ENCODE assay signal across 14 cellular contexts in the genomic region with DNA sequence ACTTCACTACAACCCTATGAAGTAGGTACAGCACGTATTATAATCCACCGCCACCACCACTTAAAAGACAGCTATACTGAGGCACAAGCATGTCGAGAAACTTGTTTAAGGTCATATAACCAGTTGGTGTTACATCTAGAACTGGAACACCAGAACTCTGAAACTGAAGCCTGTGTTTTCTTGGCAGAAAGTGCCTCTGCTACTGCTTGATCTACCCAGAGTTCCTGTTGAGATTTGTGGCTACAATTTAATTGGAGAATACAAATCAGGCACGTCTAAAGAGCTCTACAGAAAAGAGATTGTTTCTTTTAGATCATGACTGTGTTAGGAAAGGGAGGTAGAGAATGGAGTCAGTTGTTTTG. TPM values are rescaled to one million over a fixed set of nuclear protein-coding genes. Genes with fewer than 3 reads are reported as not detected.
DNase-seq lines count a peak whose midpoint lies in the region; ATAC-seq and TF ChIP-seq lines count a peak whose summit lies in the region.
"Had no signal": no experiment of that assay in that cellular context is flagged by ENCODE, and none has a peak within 500 bp of the region (broad histone marks: within the 10 kb centered on the region; RNA-seq: fewer than 3 reads in every experiment).

No MANE protein-coding gene starts in this region.

- H3K9me3 ChIP-seq in Caco-2 (no peaks in the 10 kb centered on the region), PC-3 (ENCODE audit: low read length) (no peaks in the 10 kb centered on the region), esophagus squamous epithelium (no peaks in the 10 kb centered on the region), neuronal stem cell (replicated peaks in 1 of 2; ENCODE audit: control insufficient read depth in 2 of 2, insufficient read depth in 1 of 2, low read depth in 1 of 2, low read length in 2 of 2) (no peaks in the 10 kb centered on the region), vagina (no peaks in the 10 kb centered on the region)
- H3K9me3 ChIP-seq: pancreas had no signal

- no peak overlapping the region for H4K91ac ChIP-seq in neuronal stem cell (ENCODE audit: low read depth, low read length, poor library complexity)

- H4K8ac ChIP-seq in neuronal stem cell (ENCODE audit: low read depth, low read length): no peak overlapping the region

- H3K14ac ChIP-seq in neuronal stem cell (ENCODE audit: low read length): no peak overlapping the region

- BruUV-seq in Caco-2 (replicated peaks; lab: Mats Ljungman, UMichigan) (no TSS peak), PC-3 (replicated peaks; lab: Mats Ljungman, UMichigan) (no TSS peak)

- CTCF ChIA-PET in Caco-2 (lab: Charles Lee) (interaction anchor here (1.4 kb wide), 1 partner anchor 119 kb away, joined by 6 read pairs; no protein-coding TSS in a partner anchor), PC-3 (lab: Charles Lee) (no interaction called here)

- peak overlapping the region; percentile 76 for H3K27ac Mint-ChIP-seq in Caco-2 (ENCODE audit: unreplicated experiment)

- no peak for ATAC-seq in PC-3
- no peak for ATAC-seq in GM19455 (IDR thresholded peaks at IDR 0.05; ENCODE audit: unreplicated experiment)
- ATAC-seq: pancreas had no signal

- H3K36me3 ChIP-seq in Caco-2 (ENCODE audit: control insufficient read depth, insufficient read depth, low read length): no peaks in the 10 kb centered on the region
- H3K36me3 ChIP-seq in PC-3 (ENCODE audit: low read depth, low read length): no peaks in the 10 kb centered on the region
- no peaks in the 10 kb centered on the region for H3K36me3 ChIP-seq in esophagus squamous epithelium
- no peaks in the 10 kb centered on the region for H3K36me3 ChIP-seq in neuronal stem cell (replicated peaks in 1 of 2; ENCODE audit: control insufficient read depth in 2 of 2, insufficient read depth in 2 of 2, low read length in 2 of 2)
- no peaks in the 10 kb centered on the region for H3K36me3 ChIP-seq in vagina
- H3K36me3 ChIP-seq: pancreas had no signal

- H3K79me2 ChIP-seq in PC-3 (ENCODE audit: low read length): no peaks in the 10 kb centered on the region

- no peak overlapping the region for H2BK12ac ChIP-seq in neuronal stem cell (ENCODE audit: low read length)

- H3K4ac ChIP-seq in neuronal stem cell (ENCODE audit: low read length): no peak overlapping the region

- H2BK15ac ChIP-seq in neuronal stem cell (ENCODE audit: low read length): no peak overlapping the region

- H2AFZ ChIP-seq in PC-3 (ENCODE audit: low read length): 0 out of 2 replicates have a peak overlapping the region, but pooled peaks have one; percentile 12
- H2AFZ ChIP-seq in neuronal stem cell (ENCODE audit: low read length): peak overlapping the region; percentile 30

- H3K4me3 Mint-ChIP-seq in Caco-2 (ENCODE audit: unreplicated experiment): peak overlapping the region; percentile 61

- intact Hi-C loops in Caco-2 (cut with micrococcal nuclease; ENCODE audit: unreplicated experiment): loop anchor here (1.0 kb wide), 2 partner anchors 8 to 26 kb away; no protein-coding TSS in a partner anchor
- intact Hi-C loops in PC-3 (cut with micrococcal nuclease): no loop called here
- intact Hi-C loops in esophagus squamous epithelium (cut with DNase I): loop anchor here (10.0 kb wide), 1 partner anchor 109 kb away; no protein-coding TSS in a partner anchor
- intact Hi-C loops in vagina (cut with DNase I): loop anchor here (10.0 kb wide), 1 partner anchor 109 kb away; no protein-coding TSS in a partner anchor

- no peaks in the 10 kb centered on the region for H3K9me2 ChIP-seq in PC-3 (replicated peaks; ENCODE audit: low read length)

- H3K9ac ChIP-seq in PC-3 (ENCODE audit: low read length): no peak overlapping the region
- no peak overlapping the region for H3K9ac ChIP-seq in neuronal stem cell (ENCODE audit: low read depth, low read length, poor library complexity)

- WGBS in esophagus squamous epithelium, 2 donors: 42 to 55% methylated on average over 4 of the region's 4 CpGs
- WGBS in neuronal stem cell (ENCODE audit: extremely low coverage in 2 of 2, insufficient read length in 2 of 2, insufficient replicate concordance in 1 of 2), 2 donors: no CpG with 5 or more reads among the region's 4 CpGs

- TF ChIP-seq POLR2A in esophagus squamous epithelium (IDR thresholded peaks at IDR 0.05) (no peak), vagina (IDR thresholded peaks at IDR 0.05) (no peak)

- H2AK5ac ChIP-seq in neuronal stem cell (ENCODE audit: low read depth, low read length): no peak overlapping the region

- H3K79me1 ChIP-seq in neuronal stem cell (ENCODE audit: low read depth, low read length): no peaks in the 10 kb centered on the region

- no peak overlapping the region for H3K18ac ChIP-seq in neuronal stem cell (ENCODE audit: low read length)

- H3K36me3 Mint-ChIP-seq in Caco-2 (ENCODE audit: insufficient read depth, unreplicated experiment): peaks cover 9% of the 10 kb centered on the region

- no peaks in the 10 kb centered on the region for H3K9me3 Mint-ChIP-seq in Caco-2 (ENCODE audit: unreplicated experiment)

- no peaks in the 10 kb centered on the region for H3K27me3 Mint-ChIP-seq in Caco-2 (ENCODE audit: insufficient read depth, unreplicated experiment)

- H3K4me1 ChIP-seq in Caco-2 (peaks cover 57% of the 10 kb centered on the region), PC-3 (ENCODE audit: insufficient read depth, low read length) (peaks cover 10% of the 10 kb centered on the region), esophagus squamous epithelium (peaks cover 0 to 53% (median 8%) of the 10 kb centered on the region in 3 donors), neuronal stem cell (ENCODE audit: control insufficient read depth in 2 of 2, insufficient read depth in 1 of 2, low read depth in 1 of 2, low read length in 2 of 2) (peaks cover 12% of the 10 kb centered on the region in 2 donors), vagina (peaks cover 29% of the 10 kb centered on the region)

- H3K4me3 ChIP-seq in Caco-2 (ENCODE audit: low read depth, low read length): no peak overlapping the region
- no peak overlapping the region for H3K4me3 ChIP-seq in PC-3 (ENCODE audit: low read length)
- H3K4me3 ChIP-seq in esophagus squamous epithelium: no peak overlapping the region
- no peak overlapping the region for H3K4me3 ChIP-seq in neuronal stem cell (ENCODE audit: low read length in 2 of 2)
- H3K4me3 ChIP-seq in vagina: no peak overlapping the region
- H3K4me3 ChIP-seq: pancreas had no signal

- no peak overlapping the region for H2BK5ac ChIP-seq in neuronal stem cell (ENCODE audit: low read length)

- H3K27ac ChIP-seq in PC-3 (ENCODE audit: low read length) (no peak overlapping the region), esophagus squamous epithelium (peak overlapping the region in 3 of 4 donors; percentile 3 to 60 (median 51)), neuronal stem cell (replicated peaks; ENCODE audit: low read length) (no peak overlapping the region), vagina (no peak overlapping the region)

- H3K4me2 ChIP-seq in PC-3 (ENCODE audit: low read length) (no peak overlapping the region; the same call in 1 of the 2 replicates), neuronal stem cell (ENCODE audit: insufficient read depth, low read length, poor library complexity, severe bottlenecking) (no peak overlapping the region)

- H3F3A ChIP-seq in PC-3 (ENCODE audit: low read length, unreplicated experiment): no peaks in the 10 kb centered on the region

- no peak overlapping the region for H3K23ac ChIP-seq in neuronal stem cell (ENCODE audit: low read depth, low read length, poor library complexity)

- POLR2A ChIA-PET in Caco-2 (lab: Charles Lee): interaction anchor here (1.0 kb wide), 1 partner anchor 80 kb away, joined by 4 read pairs; a partner anchor contains a TSS
- POLR2A ChIA-PET in PC-3 (lab: Charles Lee; ENCODE audit: unreplicated experiment): no interaction called here

- no peaks in the 10 kb centered on the region for H4K20me1 ChIP-seq in PC-3 (ENCODE audit: low read length)

- H3K27me3 ChIP-seq in Caco-2 (replicated peaks; ENCODE audit: control insufficient read depth, insufficient read depth, low read length) (no peaks in the 10 kb centered on the region), PC-3 (ENCODE audit: low read length) (no peaks in the 10 kb centered on the region), esophagus squamous epithelium (no peaks in the 10 kb centered on the region), neuronal stem cell (ENCODE audit: control insufficient read depth in 3 of 3, insufficient read depth in 3 of 3, low read depth in 1 of 3, low read length in 3 of 3) (peaks cover 0 to 4% (median 0%) of the 10 kb centered on the region in 3 experiments), vagina (no peaks in the 10 kb centered on the region)
- H3K27me3 ChIP-seq: pancreas had no signal

- H2BK120ac ChIP-seq in neuronal stem cell (ENCODE audit: low read depth, low read length): no peak overlapping the region

- no peak for TF ChIP-seq CTCF in Caco-2 (IDR thresholded peaks at IDR 0.05; ENCODE audit: insufficient read depth in 1 of 2, low read depth in 1 of 2, low read length in 1 of 2, severe bottlenecking in 1 of 2, unreplicated experiment in 1 of 2)
- TF ChIP-seq CTCF in PC-3 (conservative IDR thresholded peaks at IDR 0.05; ENCODE audit: low read depth, low read length): no peak
- no peak for TF ChIP-seq CTCF in esophagus squamous epithelium (IDR thresholded peaks at IDR 0.05)
- no peak for TF ChIP-seq CTCF in vagina (IDR thresholded peaks at IDR 0.05)

- DNase-seq in Caco-2 (peak; percentile 69 to 76), PC-3 (no peak), esophagus squamous epithelium (lab: John Stamatoyannopoulos, UW) (no peak), neuronal stem cell (ENCODE audit: low spot score) (no peak), vagina (ENCODE audit: extremely low spot score in 2 of 2) (no peak), SKM-1 treated with dmso at 0.1 percent for 144 hours (lab: John Stamatoyannopoulos, UW; ENCODE audit: unreplicated experiment) (no peak)
- DNase-seq in stimulated activated CD4-positive, alpha-beta T cell treated with anti-CD3 and anti-CD28 coated beads, Interleukin-15, amount 100 ng/mL, for 24 hours: no peak
- DNase-seq: activated CD4-positive, CD25-positive, alpha-beta regulatory T cell; AML-193; amniotic stem cell; NCI-H1694 treated with DMSO at 0.1 percent for 48 hours; pancreas; SHP77 had no signal

- peaks cover 26% of the 10 kb centered on the region for H3K4me1 Mint-ChIP-seq in Caco-2 (ENCODE audit: low read depth, unreplicated experiment)

RNA-seq across cellular contexts. Expression of a gene that starts 4.3 kb away (rescaled TPM):
- total RNA-seq in Caco-2 (2022): 236 and 264 TPM in 2 replicates
- total RNA-seq in PC-3 (2014; rRNA removed): 25.7 and 30.3 TPM in 2 replicates
- 100 to 1,000 TPM in 3 of 4 donors, 10 to 100 TPM in 1; 52.5 to 214 (median 145) TPM for total RNA-seq in esophagus squamous epithelium
- polyA plus RNA-seq in neuronal stem cell (2013, experiment 1 of 2): 59.4 TPM
- polyA plus RNA-seq in neuronal stem cell (2013, experiment 2 of 2): 63.0 TPM
- total RNA-seq in vagina: 114 TPM

Comparison
In these comparisons a context has a peak if more than half of its experiments do, and no peak if none do; other contexts are left out.
1. DNase-seq: peak in Caco-2 (2 of 2); none in PC-3 (single experiment), esophagus squamous epithelium (single experiment), neuronal stem cell (single experiment), stimulated activated CD4-positive, alpha-beta T cell treated with anti-CD3 and anti-CD28 coated beads, Interleukin-15, amount 100 ng/mL, for 24 hours (single experiment), vagina (0 of 2) and SKM-1 treated with dmso at 0.1 percent for 144 hours (single experiment).
2. H3K27ac ChIP-seq: peak in esophagus squamous epithelium (3 of 4); none in PC-3 (single experiment), neuronal stem cell (single experiment) and vagina (single experiment).